ENCODE assay signal across 9 cellular contexts in genomic region chr17:50875074-50875473, GRCh38. TPM values are rescaled to one million over a fixed set of nuclear protein-coding genes. Genes with fewer than 3 reads are reported as not detected.
"Had no signal": no experiment of that assay in that cellular context is flagged by ENCODE, and none has a peak within 500 bp of the region (broad histone marks: within the 10 kb centered on the region; RNA-seq: fewer than 3 reads in every experiment).

No MANE protein-coding gene starts in this region.

- FAIRE-seq: G401.6, GM12878, GM12891, GM12892, GM18507, GM19239 had no signal

- ATAC-seq: GM12878 had no signal

- DNase-seq: GDM1, GF-D8 had no signal

- H3K4me3 ChIP-seq: GM12878 had no signal

RNA-seq across cellular contexts. Expression of gene WFIKKN2, which starts 39.7 kb away (rescaled TPM):
- total RNA-seq: G401 had no signal
- polyA plus RNA-seq: GM12878 had no signal
